Comparison of ENCODE assay signal across 8 cellular contexts in genomic region chr5:87120518-87121314, GRCh38.
DNase-seq lines count a peak whose midpoint lies in the region; ATAC-seq and TF ChIP-seq lines count a peak whose summit lies in the region.

No MANE protein-coding gene starts in this region.

- H3K27me3 ChIP-seq in HL-60 (ENCODE audit: insufficient read depth, poor library complexity, severe bottlenecking) (no peaks in the 10 kb centered on the region), mesendoderm (ENCODE audit: insufficient read depth, low read length, poor library complexity) (no peaks in the 10 kb centered on the region)

- H3K4me3 Mint-ChIP-seq in activated CD8-positive, alpha-beta T cell treated with anti-CD3 and anti-CD28 coated beads, Interleukin-2, amount 10 ng/mL, durations not matched to agents 7 days and 5 days, result peak overlapping the region; percentile 34

- H2BK15ac ChIP-seq in mesendoderm (replicated peaks; ENCODE audit: low read depth), result no peak overlapping the region

- no peak overlapping the region for H3K4me2 ChIP-seq in mesendoderm (ENCODE audit: low read length)

- no peaks in the 10 kb centered on the region for H3K79me1 ChIP-seq in mesendoderm (ENCODE audit: low read length)

- peak; percentile 17 for DNase-seq in activated CD4-positive, alpha-beta T cell treated with anti-CD3 and anti-CD28 coated beads for 48 hours
- DNase-seq in activated CD4-positive, alpha-beta T cell treated with anti-CD3 and anti-CD28 coated beads, Interleukin-2, amount 50 U/mL, for 48 hours, result no peak
- no peak for DNase-seq in HL-60 (ENCODE audit: low read depth in 1 of 2, low spot score in 1 of 2)
- DNase-seq in activated CD8-positive, alpha-beta T cell treated with anti-CD3 and anti-CD28 coated beads, Interleukin-2, amount 10 ng/mL, durations not matched to agents 7 days and 5 days, result peak; percentile 31
- DNase-seq in islet precursor cell, result peak; percentile 80
- DNase-seq in NCI-H69 (lab: John Stamatoyannopoulos, UW), result no peak
- DNase-seq in mesendoderm, result no peak
- no peak for DNase-seq in NCI-H2081 treated with DMSO at 0.1 percent for 48 hours (lab: John Stamatoyannopoulos, UW)

- H3K27me3 Mint-ChIP-seq in activated CD8-positive, alpha-beta T cell treated with anti-CD3 and anti-CD28 coated beads, Interleukin-2, amount 10 ng/mL, durations not matched to agents 7 days and 5 days (ENCODE audit: low read depth), result no peaks in the 10 kb centered on the region

- H3K4me3 ChIP-seq in HL-60 (replicated peaks; ENCODE audit: insufficient read depth, low read length) (no peak overlapping the region), mesendoderm (ENCODE audit: low read length) (no peak overlapping the region)

- no peak overlapping the region for H2BK5ac ChIP-seq in mesendoderm (ENCODE audit: low read length)

- no peak overlapping the region for H3K56ac ChIP-seq in mesendoderm (ENCODE audit: low read length)

- CTCF ChIA-PET in activated CD8-positive, alpha-beta T cell treated with anti-CD3 and anti-CD28 coated beads, Interleukin-2, amount 10 ng/mL, durations not matched to agents 7 days and 5 days (lab: Charles Lee), result interaction anchor here (0.8 to 1.1 kb wide), 3 partner anchors 11 to 46 kb away, joined by 3 to 5 read pairs (median 4); no protein-coding TSS in a partner anchor

- no peaks in the 10 kb centered on the region for H3K79me2 ChIP-seq in mesendoderm (ENCODE audit: control insufficient read depth, insufficient read depth, low read length)

- H3K4me1 ChIP-seq in mesendoderm (ENCODE audit: control insufficient read depth, low read depth, low read length), result no peaks in the 10 kb centered on the region

- no peak for TF ChIP-seq CTCF in HL-60 (IDR thresholded peaks at IDR 0.05; ENCODE audit: insufficient read depth, low read length)

- ATAC-seq in activated CD8-positive, alpha-beta T cell treated with anti-CD3 and anti-CD28 coated beads, Interleukin-2, amount 10 ng/mL, durations not matched to agents 7 days and 5 days, result peak; percentile 59

- POLR2A ChIA-PET in activated CD8-positive, alpha-beta T cell treated with anti-CD3 and anti-CD28 coated beads, Interleukin-2, amount 10 ng/mL, durations not matched to agents 7 days and 5 days (lab: Charles Lee), result interaction anchor here (0.8 kb wide), 1 partner anchor 147 kb away, joined by 4 read pairs; the partner anchor contains the start of gene RASA1

- H3K9ac ChIP-seq in mesendoderm (ENCODE audit: low read length), result no peak overlapping the region

- no CpG with 5 or more reads among the region's 2 CpGs for whole genome bisulfite sequencing in mesendoderm (ENCODE audit: extremely low coverage, insufficient coverage, low lambda C conversion rate)

- H3K23ac ChIP-seq in mesendoderm (ENCODE audit: low read length), result no peak overlapping the region

- H4K8ac ChIP-seq in mesendoderm (ENCODE audit: low read depth, low read length), result no peak overlapping the region

- peaks cover 56% of the 10 kb centered on the region for H3K4me1 Mint-ChIP-seq in activated CD8-positive, alpha-beta T cell treated with anti-CD3 and anti-CD28 coated beads, Interleukin-2, amount 10 ng/mL, durations not matched to agents 7 days and 5 days (ENCODE audit: low read depth)

- no peak overlapping the region for H4K5ac ChIP-seq in mesendoderm (ENCODE audit: low read length)

- no peak overlapping the region for H3K4ac ChIP-seq in mesendoderm (ENCODE audit: low read depth, low read length)

- H2AK5ac ChIP-seq in mesendoderm (ENCODE audit: low read length), result no peak overlapping the region

- peaks cover 4% of the 10 kb centered on the region for H3K9me3 Mint-ChIP-seq in activated CD8-positive, alpha-beta T cell treated with anti-CD3 and anti-CD28 coated beads, Interleukin-2, amount 10 ng/mL, durations not matched to agents 7 days and 5 days (ENCODE audit: insufficient read depth)

- H3K18ac ChIP-seq in mesendoderm (ENCODE audit: low read length), result no peak overlapping the region

- H3K27ac Mint-ChIP-seq in activated CD8-positive, alpha-beta T cell treated with anti-CD3 and anti-CD28 coated beads, Interleukin-2, amount 10 ng/mL, durations not matched to agents 7 days and 5 days, result peak overlapping the region; percentile 85

- H2BK120ac ChIP-seq in mesendoderm (ENCODE audit: low read depth, low read length), result no peak overlapping the region

- H3K27ac ChIP-seq in HL-60 (replicated peaks) (peak overlapping the region; percentile 63; the same call in 1 of the 2 replicates), mesendoderm (ENCODE audit: low read depth, low read length) (no peak overlapping the region)

- no peaks in the 10 kb centered on the region for H3K36me3 ChIP-seq in mesendoderm (ENCODE audit: control insufficient read depth, insufficient read depth, low read length)

- peaks cover 5% of the 10 kb centered on the region for H3K36me3 Mint-ChIP-seq in activated CD8-positive, alpha-beta T cell treated with anti-CD3 and anti-CD28 coated beads, Interleukin-2, amount 10 ng/mL, durations not matched to agents 7 days and 5 days (ENCODE audit: low read depth)

Comparison
In these comparisons a context has a peak if more than half of its experiments do, and no peak if none do; other contexts are left out.
1. DNase-seq: peak in activated CD4-positive, alpha-beta T cell treated with anti-CD3 and anti-CD28 coated beads for 48 hours (single experiment), activated CD8-positive, alpha-beta T cell treated with anti-CD3 and anti-CD28 coated beads, Interleukin-2, amount 10 ng/mL, durations not matched to agents 7 days and 5 days (single experiment) and islet precursor cell (single experiment); none in activated CD4-positive, alpha-beta T cell treated with anti-CD3 and anti-CD28 coated beads, Interleukin-2, amount 50 U/mL, for 48 hours (0 of 2), HL-60 (0 of 2), NCI-H69 (single experiment), mesendoderm (single experiment) and NCI-H2081 treated with DMSO at 0.1 percent for 48 hours (single experiment).